8 cellular contexts compared by ENCODE assay signal in genomic region chr12:25384038-25384953, GRCh38.
A peak's percentile ranks its signal among the peaks of the same experiment; 100 is the strongest.
DNase-seq lines count a peak whose midpoint lies in the region; ATAC-seq and TF ChIP-seq lines count a peak whose summit lies in the region.

No MANE protein-coding gene starts in this region.

- no peak overlapping the region for H2BK15ac ChIP-seq in mesenchymal stem cell (ENCODE audit: low read depth, poor library complexity, severe bottlenecking)

- H3K14ac ChIP-seq in mesenchymal stem cell (ENCODE audit: low read length in 2 of 2) = no peak overlapping the region

- H2BK5ac ChIP-seq in mesenchymal stem cell (ENCODE audit: low read depth, low read length, poor library complexity, severe bottlenecking) = no peak overlapping the region

- intact Hi-C loops in left ventricle myocardium superior (cut with micrococcal nuclease) = no loop called here

- no peaks in the 10 kb centered on the region for H3K36me3 Mint-ChIP-seq in brain

- H3K9me3 Mint-ChIP-seq in brain = no peaks in the 10 kb centered on the region

- peak overlapping the region in 1 of 2 experiments; percentile 24 for H3K4ac ChIP-seq in mesenchymal stem cell (ENCODE audit: low read depth in 1 of 2, low read length in 2 of 2)

- H3K4me1 ChIP-seq in cardiac muscle cell (ENCODE audit: low read depth) (no peaks in the 10 kb centered on the region), mesenchymal stem cell (ENCODE audit: control insufficient read depth, insufficient read depth, low read depth, low read length) (peaks cover 6% of the 10 kb centered on the region), upper lobe of left lung (peaks cover 0 to 6% (median 5%) of the 10 kb centered on the region in 4 donors)

- peaks cover 35% of the 10 kb centered on the region for H3K4me1 Mint-ChIP-seq in brain

- TF ChIP-seq POLR2A in upper lobe of left lung (IDR thresholded peaks at IDR 0.05) = no peak

- no peak overlapping the region for H3K18ac ChIP-seq in mesenchymal stem cell (ENCODE audit: low read depth in 1 of 2, low read length in 2 of 2)

- H4K8ac ChIP-seq in mesenchymal stem cell (ENCODE audit: low read length) = no peak overlapping the region

- H3K9me3 ChIP-seq in cardiac muscle cell (ENCODE audit: low read depth) = no peaks in the 10 kb centered on the region
- H3K9me3 ChIP-seq in mesenchymal stem cell (ENCODE audit: control insufficient read depth, low read length) = no peaks in the 10 kb centered on the region
- no peaks in the 10 kb centered on the region for H3K9me3 ChIP-seq in upper lobe of left lung

- no peak overlapping the region for H2BK120ac ChIP-seq in mesenchymal stem cell (ENCODE audit: low read depth, low read length)

- H2BK12ac ChIP-seq in mesenchymal stem cell (ENCODE audit: low read length in 2 of 2) = peak overlapping the region in 1 of 2 experiments; percentile 59

- 84% methylated on average over 20 of the region's 20 CpGs for WGBS in mesenchymal stem cell
- whole genome bisulfite sequencing in upper lobe of left lung, 2 donors = 70 to 77% methylated on average over 19 to 20 of the region's 20 CpGs

- H3K27ac ChIP-seq in cardiac muscle cell = peak overlapping the region; percentile 97
- H3K27ac ChIP-seq in mesenchymal stem cell (ENCODE audit: low read length, poor library complexity, severe bottlenecking) = no peak overlapping the region
- peak overlapping the region; percentile 98 to 99 (median 98) for H3K27ac ChIP-seq in upper lobe of left lung

- ATAC-seq in left ventricle myocardium superior = no peak
- no peak for ATAC-seq in upper lobe of left lung (ENCODE audit: low FRiP score in 2 of 2)
- ATAC-seq in GM19395 (IDR thresholded peaks at IDR 0.05; ENCODE audit: unreplicated experiment) = no peak

- TF ChIP-seq EP300 in upper lobe of left lung (IDR thresholded peaks at IDR 0.05) = no peak

- H3K9ac ChIP-seq in mesenchymal stem cell (ENCODE audit: low read length) = peak overlapping the region; percentile 99

- TF ChIP-seq CTCF in cardiac muscle cell (IDR thresholded peaks at IDR 0.05; ENCODE audit: low read depth, low read length) = no peak
- TF ChIP-seq CTCF in brain (conservative IDR thresholded peaks at IDR 0.05) = no peak
- TF ChIP-seq CTCF in upper lobe of left lung (IDR thresholded peaks at IDR 0.05) = no peak

- H2AK5ac ChIP-seq in mesenchymal stem cell (ENCODE audit: low read length, severe bottlenecking) = no peak overlapping the region

- peak overlapping the region; percentile 95 to 99 (median 96) for H3K4me3 Mint-ChIP-seq in brain

- H3K27me3 ChIP-seq in cardiac muscle cell = no peaks in the 10 kb centered on the region
- H3K27me3 ChIP-seq in mesenchymal stem cell (ENCODE audit: control insufficient read depth in 1 of 2, insufficient read depth in 1 of 2, low read length in 2 of 2) = no peaks in the 10 kb centered on the region
- no peaks in the 10 kb centered on the region for H3K27me3 ChIP-seq in upper lobe of left lung

- DNase-seq in cardiac muscle cell (ENCODE audit: low read depth in 1 of 2, low spot score in 1 of 2) (peak in 1 of 2 donors; percentile 2), left ventricle myocardium superior (no peak), mesenchymal stem cell (peak; percentile 8), upper lobe of left lung (no peak), nucleus accumbens (lab: John Stamatoyannopoulos, UW) (no peak)
- no peak for DNase-seq in stimulated activated CD4-positive, alpha-beta T cell treated with anti-CD3 and anti-CD28 coated beads, Interleukin-2, amount 100 ng/mL, for 24 hours

- no peak overlapping the region for H3K23ac ChIP-seq in mesenchymal stem cell (ENCODE audit: low read length in 2 of 2)

- H3K36me3 ChIP-seq in cardiac muscle cell (no peaks in the 10 kb centered on the region), mesenchymal stem cell (ENCODE audit: control insufficient read depth in 1 of 2, insufficient read depth in 2 of 2, low read depth in 1 of 2, low read length in 2 of 2) (no peaks in the 10 kb centered on the region), upper lobe of left lung (no peaks in the 10 kb centered on the region)

- no peak overlapping the region for H2AFZ ChIP-seq in mesenchymal stem cell (ENCODE audit: low read depth, low read length)

- peaks cover 11% of the 10 kb centered on the region for H3K27me3 Mint-ChIP-seq in brain

- H3K4me3 ChIP-seq in cardiac muscle cell = peak overlapping the region; percentile 56
- peak overlapping the region in 1 of 2 experiments; percentile 84 for H3K4me3 ChIP-seq in mesenchymal stem cell (ENCODE audit: insufficient read depth in 1 of 2, low read depth in 1 of 2, low read length in 2 of 2)
- H3K4me3 ChIP-seq in upper lobe of left lung = peak overlapping the region in 3 of 4 donors; percentile 58 to 65 (median 61)

- H3K27ac Mint-ChIP-seq in brain = peak overlapping the region; percentile 98 to 100 (median 100)

- no peaks in the 10 kb centered on the region for H3K79me1 ChIP-seq in mesenchymal stem cell (replicated peaks; ENCODE audit: low read length, poor library complexity, severe bottlenecking)

- H4K91ac ChIP-seq in mesenchymal stem cell (ENCODE audit: low read length) = no peak overlapping the region

- H3K4me2 ChIP-seq in mesenchymal stem cell (ENCODE audit: low read length, poor library complexity, severe bottlenecking) = no peak overlapping the region
